Comparison of ENCODE assay signal across 1 cellular context in genomic region chr10:1049425-1049958, GRCh38.
TF ChIP-seq lines count a peak whose summit lies in the region.

No MANE protein-coding gene starts in this region.

TF ChIP-seq in SK-N-SH, 30 proteins besides CTCF, POLR2A, EP300 and RAD21 (continued from another document):
- TF ChIP-seq POLR2AphosphoS5 (IDR thresholded peaks at IDR 0.05; ENCODE audit: low read depth, low read length) = peak; percentile 8; the same call in 1 of the 2 replicates
- TF ChIP-seq IRF3 (IDR thresholded peaks at IDR 0.05; ENCODE audit: low read depth, low read length) = no peak; the same call in 1 of the 2 replicates
- no peak for TF ChIP-seq GABPA (IDR thresholded peaks at IDR 0.05; ENCODE audit: low read depth)
- no peak for TF ChIP-seq SIN3A (IDR thresholded peaks at IDR 0.05; ENCODE audit: borderline replicate concordance, low read depth, low read length)
- TF ChIP-seq ELF1 (IDR thresholded peaks at IDR 0.05) = no peak
- TF ChIP-seq YY1 (IDR thresholded peaks at IDR 0.05; ENCODE audit: low read depth) = peak; percentile 15; the same call in 1 of the 2 replicates
- peak; percentile 30 for TF ChIP-seq TAF1 (IDR thresholded peaks at IDR 0.05; ENCODE audit: borderline replicate concordance, low read depth, low read length)
- TF ChIP-seq RFX5 (IDR thresholded peaks at IDR 0.05; ENCODE audit: low read length) = no peak
- no peak for TF ChIP-seq MEF2A (IDR thresholded peaks at IDR 0.05; ENCODE audit: borderline replicate concordance, low read depth)
